Comparison of ENCODE assay signal across 13 cellular contexts in the genomic region with DNA sequence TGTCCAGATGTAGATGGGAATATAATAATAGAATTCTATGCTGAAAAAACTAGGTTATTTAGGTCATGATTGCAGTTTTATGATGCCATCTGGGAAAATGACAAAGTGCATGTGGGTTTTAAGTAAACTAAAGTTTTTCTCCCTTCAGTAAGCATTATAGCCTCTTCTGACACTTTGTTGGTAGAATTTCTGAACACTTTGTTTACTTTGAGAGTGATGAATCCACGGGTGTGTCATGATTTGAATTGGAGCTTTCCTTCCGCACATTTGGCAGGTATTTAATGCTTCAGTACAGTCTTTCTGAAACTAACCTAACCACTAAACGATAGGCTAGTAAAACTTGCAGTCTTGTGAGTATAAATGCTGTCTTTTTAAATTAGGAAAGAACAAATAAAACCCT. TPM values are rescaled to one million over a fixed set of nuclear protein-coding genes. Genes with fewer than 3 reads are reported as not detected.
DNase-seq lines count a peak whose midpoint lies in the region; TF ChIP-seq lines count a peak whose summit lies in the region.
"Had no signal": no experiment of that assay in that cellular context is flagged by ENCODE, and none has a peak within 500 bp of the region (broad histone marks: within the 10 kb centered on the region; RNA-seq: fewer than 3 reads in every experiment).

No MANE protein-coding gene starts in this region.

- H3K4me1 ChIP-seq in rectal smooth muscle tissue (ENCODE audit: control insufficient read depth, insufficient read depth, low read length), result peaks cover 42% of the 10 kb centered on the region

- DNase-seq in HCEC 1CT (peak; percentile 56), RPMI7951 (ENCODE audit: low read depth) (peak; percentile 31), fibroblast of mammary gland (ENCODE audit: low read depth) (peak; percentile 47), endothelial cell (ENCODE audit: low spot score) (no peak), T1000 (lab: John Stamatoyannopoulos, UW) (no peak)
- no peak for DNase-seq in activated T-helper 1 cell treated with anti-CD3 and anti-CD28 coated beads, Interleukin-12 subunit alpha, Interleukin-12 subunit beta, Interleukin-2, Interleukin-4 antibody, amounts not matched to agents 30 ng/mL and 10 ng/mL and 1 ng/mL, durations not matched to agents 14 hours and 24 hours and 36 hours (ENCODE audit: low spot score)
- DNase-seq: activated T-cell treated with anti-CD3 and anti-CD28 coated beads, Interleukin-2, amount 50 U/mL, for 72 hours; glutamatergic neuron; left cardiac atrium; natural killer cell had no signal

- no peak for TF ChIP-seq CTCF in fibroblast of mammary gland (conservative IDR thresholded peaks at IDR 0.05; ENCODE audit: control insufficient read depth, insufficient read depth, low read depth, low read length)
- TF ChIP-seq CTCF in endothelial cell (IDR thresholded peaks at IDR 0.05; ENCODE audit: unreplicated experiment), result no peak

- intact Hi-C loops in activated T-helper 1 cell treated with anti-CD3 and anti-CD28 coated beads, Interleukin-12 subunit alpha, Interleukin-12 subunit beta, Interleukin-2, Interleukin-4 antibody, amounts not matched to agents 30 ng/mL and 10 ng/mL and 1 ng/mL, durations not matched to agents 14 hours and 24 hours and 36 hours (cut with micrococcal nuclease), result no loop called here

- no peaks in the 10 kb centered on the region for H3K36me3 Mint-ChIP-seq in endothelial cell (ENCODE audit: low read depth, unreplicated experiment)
- peaks cover 39% of the 10 kb centered on the region for H3K36me3 Mint-ChIP-seq in activated T-helper 1 cell treated with anti-CD3 and anti-CD28 coated beads, Interleukin-12 subunit alpha, Interleukin-12 subunit beta, Interleukin-2, Interleukin-4 antibody, amounts not matched to agents 30 ng/mL and 10 ng/mL and 1 ng/mL, durations not matched to agents 14 hours and 24 hours and 36 hours (ENCODE audit: low read depth)
- H3K36me3 Mint-ChIP-seq: natural killer cell had no signal

- H3K27ac ChIP-seq in rectal smooth muscle tissue (ENCODE audit: low read depth, low read length), result peak overlapping the region; percentile 44
- H3K27ac ChIP-seq: C4-2B had no signal

- no peaks in the 10 kb centered on the region for H3K27me3 ChIP-seq in rectal smooth muscle tissue (ENCODE audit: control insufficient read depth, insufficient read depth, low read length)

- H3K4me3 ChIP-seq in fibroblast of mammary gland (ENCODE audit: control insufficient read depth, low read depth, low read length) (no peak overlapping the region), rectal smooth muscle tissue (ENCODE audit: low read length) (no peak overlapping the region)

- no peak overlapping the region for H3K9ac ChIP-seq in rectal smooth muscle tissue (ENCODE audit: low read length)

- no peaks in the 10 kb centered on the region for H3K27me3 Mint-ChIP-seq in endothelial cell (ENCODE audit: unreplicated experiment)
- no peaks in the 10 kb centered on the region for H3K27me3 Mint-ChIP-seq in activated T-helper 1 cell treated with anti-CD3 and anti-CD28 coated beads, Interleukin-12 subunit alpha, Interleukin-12 subunit beta, Interleukin-2, Interleukin-4 antibody, amounts not matched to agents 30 ng/mL and 10 ng/mL and 1 ng/mL, durations not matched to agents 14 hours and 24 hours and 36 hours (ENCODE audit: insufficient read depth)
- H3K27me3 Mint-ChIP-seq: stimulated activated naive CD8-positive, alpha-beta T cell treated with anti-CD3 and anti-CD28 coated beads, Interleukin-15, Interleukin-2, amounts not matched to agents 100 ng/mL and 50 ng/mL, for 24 hours had no signal

- no peaks in the 10 kb centered on the region for H3K9me3 Mint-ChIP-seq in endothelial cell (ENCODE audit: unreplicated experiment)
- peaks cover 6% of the 10 kb centered on the region for H3K9me3 Mint-ChIP-seq in activated T-helper 1 cell treated with anti-CD3 and anti-CD28 coated beads, Interleukin-12 subunit alpha, Interleukin-12 subunit beta, Interleukin-2, Interleukin-4 antibody, amounts not matched to agents 30 ng/mL and 10 ng/mL and 1 ng/mL, durations not matched to agents 14 hours and 24 hours and 36 hours
- H3K9me3 Mint-ChIP-seq: natural killer cell; stimulated activated naive CD8-positive, alpha-beta T cell treated with anti-CD3 and anti-CD28 coated beads, Interleukin-15, Interleukin-2, amounts not matched to agents 100 ng/mL and 50 ng/mL, for 24 hours had no signal

- no peaks in the 10 kb centered on the region for H3K36me3 ChIP-seq in rectal smooth muscle tissue (ENCODE audit: control insufficient read depth, insufficient read depth, low read length)

- peaks cover 6% of the 10 kb centered on the region for H3K4me1 Mint-ChIP-seq in endothelial cell (ENCODE audit: unreplicated experiment)
- peaks cover 39% of the 10 kb centered on the region for H3K4me1 Mint-ChIP-seq in activated T-helper 1 cell treated with anti-CD3 and anti-CD28 coated beads, Interleukin-12 subunit alpha, Interleukin-12 subunit beta, Interleukin-2, Interleukin-4 antibody, amounts not matched to agents 30 ng/mL and 10 ng/mL and 1 ng/mL, durations not matched to agents 14 hours and 24 hours and 36 hours (ENCODE audit: low read depth)
- H3K4me1 Mint-ChIP-seq: natural killer cell had no signal

- no peak overlapping the region for H3K4me3 Mint-ChIP-seq in endothelial cell (ENCODE audit: unreplicated experiment)
- H3K4me3 Mint-ChIP-seq in activated T-helper 1 cell treated with anti-CD3 and anti-CD28 coated beads, Interleukin-12 subunit alpha, Interleukin-12 subunit beta, Interleukin-2, Interleukin-4 antibody, amounts not matched to agents 30 ng/mL and 10 ng/mL and 1 ng/mL, durations not matched to agents 14 hours and 24 hours and 36 hours, result no peak overlapping the region
- H3K4me3 Mint-ChIP-seq: natural killer cell; stimulated activated naive CD8-positive, alpha-beta T cell treated with anti-CD3 and anti-CD28 coated beads, Interleukin-15, Interleukin-2, amounts not matched to agents 100 ng/mL and 50 ng/mL, for 24 hours had no signal

- no peak overlapping the region for H3K27ac Mint-ChIP-seq in endothelial cell (ENCODE audit: unreplicated experiment)
- H3K27ac Mint-ChIP-seq in activated T-helper 1 cell treated with anti-CD3 and anti-CD28 coated beads, Interleukin-12 subunit alpha, Interleukin-12 subunit beta, Interleukin-2, Interleukin-4 antibody, amounts not matched to agents 30 ng/mL and 10 ng/mL and 1 ng/mL, durations not matched to agents 14 hours and 24 hours and 36 hours, result no peak overlapping the region
- H3K27ac Mint-ChIP-seq: natural killer cell had no signal

RNA-seq across cellular contexts. Expression of a gene that starts 7.1 kb away (rescaled TPM):
- under 0.01 TPM in 1 of 2 replicates, not detected in the other for total RNA-seq in RPMI7951 (2014; rRNA removed; shearing (Covaris generic))
- 19.1 TPM for total RNA-seq in endothelial cell (ENCODE audit: unreplicated experiment)
- total RNA-seq in activated T-helper 1 cell treated with anti-CD3 and anti-CD28 coated beads, Interleukin-12 subunit alpha, Interleukin-12 subunit beta, Interleukin-2, Interleukin-4 antibody, amounts not matched to agents 30 ng/mL and 10 ng/mL and 1 ng/mL, durations not matched to agents 14 hours and 24 hours and 36 hours, result 2.0 and 2.9 TPM in 2 replicates

Comparison
In these comparisons a context has a peak if more than half of its experiments do, and no peak if none do; other contexts are left out.
1. DNase-seq: peak in HCEC 1CT (single experiment), RPMI7951 (single experiment) and fibroblast of mammary gland (single experiment); none in endothelial cell (single experiment), T1000 (single experiment) and activated T-helper 1 cell treated with anti-CD3 and anti-CD28 coated beads, Interleukin-12 subunit alpha, Interleukin-12 subunit beta, Interleukin-2, Interleukin-4 antibody, amounts not matched to agents 30 ng/mL and 10 ng/mL and 1 ng/mL, durations not matched to agents 14 hours and 24 hours and 36 hours (single experiment).